Comparison of ENCODE assay signal across 28 cellular contexts in genomic region chr2:157749684-157750083, GRCh38.
"Had no signal": no experiment of that assay in that cellular context is flagged by ENCODE, and none has a peak within 500 bp of the region (broad histone marks: within the 10 kb centered on the region; RNA-seq: fewer than 3 reads in every experiment).

No MANE protein-coding gene starts in this region.

- DNase-seq: caudate nucleus; cerebellar nuclear complex; dorsolateral prefrontal cortex; effector CD4-positive, alpha-beta T cell; heart right ventricle; hippocampal formation; left cardiac atrium; left ventricle myocardium superior; midbrain; natural killer cell; retina; right lobe of liver; small intestine; stimulated activated CD4-positive, alpha-beta T cell treated with anti-CD3 and anti-CD28 coated beads, Interleukin-12 subunit alpha, Interleukin-12 subunit beta, amount 100 ng/mL, for 4 hours; stimulated activated CD4-positive, alpha-beta T cell treated with anti-CD3 and anti-CD28 coated beads, Interleukin-1b, Interleukin-23, amount 100 ng/mL, for 48 hours; stimulated activated CD4-positive, alpha-beta T cell treated with anti-CD3 and anti-CD28 coated beads, Interleukin-4, amount 100 ng/mL, for 1 hour; stimulated activated CD8-positive, alpha-beta memory T cell treated with anti-CD3 and anti-CD28 coated beads, Interleukin-4, amount 100 ng/mL, for 48 hours; stimulated activated naive CD4-positive, alpha-beta T cell; stimulated activated naive CD8-positive, alpha-beta T cell treated with anti-CD3 and anti-CD28 coated beads, Interleukin-15, amount 100 ng/mL, for 72 hours; testis; tibial artery had no signal

- FAIRE-seq: colon, frontal cortex, islet of Langerhans, pancreas, small intestine, urothelium cell line had no signal

- H3K4me1 ChIP-seq: testis had no signal

- H3K9me3 ChIP-seq: neutrophil, pancreas, right lobe of liver, testis, tibial artery had no signal

- ATAC-seq: left cardiac atrium; left ventricle myocardium superior; natural killer cell; pancreas; stimulated activated naive CD8-positive, alpha-beta T cell treated with anti-CD3 and anti-CD28 coated beads, Interleukin-15, amount 100 ng/mL, for 72 hours had no signal

- H3K27ac ChIP-seq: dorsolateral prefrontal cortex, heart right ventricle, neutrophil, pancreas, testis, tibial artery had no signal

- H3K27me3 ChIP-seq: dorsolateral prefrontal cortex, heart right ventricle, neutrophil, pancreas, right lobe of liver, testis, tibial artery had no signal

- H3K36me3 ChIP-seq: neutrophil, pancreas had no signal

- H3K4me3 ChIP-seq: dorsolateral prefrontal cortex, heart right ventricle, lung, pancreas, right lobe of liver, testis, tibial artery had no signal
